Comparison of ENCODE assay signal across 8 cellular contexts in genomic region chr4:15231265-15232091, GRCh38.
A peak's percentile ranks its signal among the peaks of the same experiment; 100 is the strongest.
DNase-seq lines count a peak whose midpoint lies in the region; ATAC-seq and TF ChIP-seq lines count a peak whose summit lies in the region.

No MANE protein-coding gene starts in this region.

- no peaks in the 10 kb centered on the region for H3K4me1 ChIP-seq in OCI-LY7 (ENCODE audit: insufficient read depth, low read length, poor library complexity, severe bottlenecking)

- H3K9me3 ChIP-seq in OCI-LY7 (ENCODE audit: low read length): no peaks in the 10 kb centered on the region

- H3K36me3 Mint-ChIP-seq in nephron progenitor cell (ENCODE audit: low read depth): no peaks in the 10 kb centered on the region

- peaks cover 16% of the 10 kb centered on the region for H3K4me1 Mint-ChIP-seq in nephron progenitor cell

- H3K27me3 Mint-ChIP-seq in nephron progenitor cell (ENCODE audit: low read depth, poor library complexity): peaks cover 3% of the 10 kb centered on the region

- POLR2A ChIA-PET in OCI-LY7 (lab: Charles Lee): interaction anchor here (1.3 kb wide), 1 partner anchor 226 kb away, joined by 3 read pairs; no protein-coding TSS in a partner anchor

- no peak overlapping the region for H2AFZ ChIP-seq in OCI-LY7 (ENCODE audit: low read length)

- H3K27ac ChIP-seq in OCI-LY7 (ENCODE audit: low read depth, low read length, poor library complexity, severe bottlenecking): no peak overlapping the region

- H3K36me3 ChIP-seq in OCI-LY7 (ENCODE audit: insufficient read depth, low read length): no peaks in the 10 kb centered on the region

- no TSS peak for BruUV-seq in OCI-LY7 (replicated peaks; lab: Mats Ljungman, UMichigan)

- no peak overlapping the region for H3K4me3 ChIP-seq in OCI-LY7 (ENCODE audit: low read depth, low read length, poor library complexity, severe bottlenecking)

- TF ChIP-seq CTCF in OCI-LY7 (conservative IDR thresholded peaks at IDR 0.05; ENCODE audit: low read length): peak; percentile 86
- peak; percentile 68 for TF ChIP-seq CTCF in nephron progenitor cell (IDR thresholded peaks at IDR 0.05)

- in situ Hi-C loops in Caki2 (cut with HindIII; ENCODE audit: low pct_unique_long_range_greater_than_20kb, low sequenced_read_pairs): no loop called here

- no peaks in the 10 kb centered on the region for H3K79me2 ChIP-seq in OCI-LY7 (ENCODE audit: insufficient read depth, low read depth, low read length)

- H3K27ac Mint-ChIP-seq in nephron progenitor cell: no peak overlapping the region

- no peaks in the 10 kb centered on the region for H3K9me2 ChIP-seq in OCI-LY7 (ENCODE audit: insufficient read depth, low read length)

- no peak overlapping the region for H3K4me3 Mint-ChIP-seq in nephron progenitor cell

- CTCF ChIA-PET in OCI-LY7 (lab: Charles Lee; ENCODE audit: unreplicated experiment): interaction anchor here (1.9 kb wide), 1 partner anchor 226 kb away, joined by 5 read pairs; no protein-coding TSS in a partner anchor

- intact Hi-C loops in OCI-LY7 (cut with micrococcal nuclease; ENCODE audit: unreplicated experiment): loop anchor here (1.0 to 10.0 kb wide), 2 partner anchors 226 to 723 kb away; no protein-coding TSS in a partner anchor

- H3K4me2 ChIP-seq in OCI-LY7 (ENCODE audit: low read length): no peak overlapping the region

- ATAC-seq in GM19463 (IDR thresholded peaks at IDR 0.05; ENCODE audit: unreplicated experiment): peak; percentile 86
- peak; percentile 67 for ATAC-seq in HG03571 (IDR thresholded peaks at IDR 0.05; ENCODE audit: unreplicated experiment)
- peak; percentile 64 for ATAC-seq in stimulated activated naive CD8-positive, alpha-beta T cell treated with anti-CD3 and anti-CD28 coated beads, Interleukin-15, Interleukin-2, amounts not matched to agents 100 U/mL and 50 U/mL, for 24 hours

- H4K20me1 ChIP-seq in OCI-LY7 (ENCODE audit: insufficient read depth, low read length): no peaks in the 10 kb centered on the region

- no peaks in the 10 kb centered on the region for H3K9me3 Mint-ChIP-seq in nephron progenitor cell

- DNase-seq in Caki2 (ENCODE audit: low read depth): peak; percentile 40
- DNase-seq in OCI-LY7 (ENCODE audit: low spot score): peak; percentile 79
- DNase-seq in activated T-cell treated with anti-CD3 and anti-CD28 coated beads for 48 hours (ENCODE audit: low read depth): peak; percentile 54
- DNase-seq in fibroblast of gingiva (ENCODE audit: low read depth): peak; percentile 88
- peak; percentile 79 for DNase-seq in nephron progenitor cell
- peak; percentile 82 for DNase-seq in stimulated activated naive CD8-positive, alpha-beta T cell treated with anti-CD3 and anti-CD28 coated beads, Interleukin-15, Interleukin-2, amounts not matched to agents 100 U/mL and 50 U/mL, for 24 hours
